Comparison of ENCODE assay signal across 30 cellular contexts in genomic region chr2:23091019-23091418, GRCh38.
A peak's percentile ranks its signal among the peaks of the same experiment; 100 is the strongest.
DNase-seq lines count a peak whose midpoint lies in the region; ATAC-seq, FAIRE-seq and TF ChIP-seq lines count a peak whose summit lies in the region.
"Had no signal": no experiment of that assay in that cellular context is flagged by ENCODE, and none has a peak within 500 bp of the region (broad histone marks: within the 10 kb centered on the region; RNA-seq: fewer than 3 reads in every experiment).

No MANE protein-coding gene starts in this region.

- intact Hi-C loops in head of caudate nucleus (cut with DNase I): no loop called here

- no peak for TF ChIP-seq EP300 in A549 (IDR thresholded peaks at IDR 0.05)

- H3K4me3 ChIP-seq in A549 (no peak overlapping the region), HEK293 (ENCODE audit: low read depth, low read length) (no peak overlapping the region)
- H3K4me3 ChIP-seq: BLaER1; BLaER1 treated with 17β-estradiol and CSF1 and Interleukin-3, amounts not matched to agents 10 nM and 100 nM had no signal

- DNase-seq in A549 (ENCODE audit: low read depth in 1 of 2, low spot score in 1 of 2) (no peak), head of caudate nucleus (no peak)
- no peak for DNase-seq in activated effector memory CD4-positive, alpha-beta T cell treated with Interleukin-2 at 50 U/mL for 16 hours
- DNase-seq: 8988T; ACHN; AML-193; BE2C; C1 segment of cervical spinal cord; Caco-2; Calu3; CD4-positive, alpha-beta memory T cell; CD4-positive, alpha-beta T cell; CD4-positive, CD25-positive, alpha-beta regulatory T cell; CD8-positive, alpha-beta memory T cell; CD8-positive, alpha-beta T cell; COR-L47; DMS 273 treated with DMSO at 0.1 percent for 48 hours; DMS153; DMS53; DMS79; DMS79 treated with DMSO at 0.1 percent for 48 hours; DND-41; EL had no signal

- TF ChIP-seq CTCF in A549 (IDR thresholded peaks at IDR 0.05): no peak
- no peak for TF ChIP-seq CTCF in HEK293 (tag by site-specific recombination; IDR thresholded peaks at IDR 0.05)

- no peak for FAIRE-seq in A549 (lab: Jason Lieb, UNC)
- FAIRE-seq: A204.1, D721Med had no signal

- TF ChIP-seq RAD21 in A549 (conservative IDR thresholded peaks at IDR 0.05 in 1 of 2, IDR thresholded peaks at IDR 0.05 in 1 of 2): no peak

- no peak for ATAC-seq in A549
- ATAC-seq: CD8-positive, alpha-beta T cell had no signal

- no peaks in the 10 kb centered on the region for H3K36me3 ChIP-seq in HEK293 (ENCODE audit: control insufficient read depth in 2 of 2, insufficient read depth in 1 of 2, low read length in 2 of 2)
- H3K36me3 ChIP-seq: BE2C; BLaER1; BLaER1 treated with 17β-estradiol and CSF1 and Interleukin-3, amounts not matched to agents 10 nM and 100 nM had no signal

- no peak overlapping the region for H3K4me2 ChIP-seq in A549
- H3K4me2 ChIP-seq: BLaER1; BLaER1 treated with 17β-estradiol and CSF1 and Interleukin-3, amounts not matched to agents 10 nM and 100 nM had no signal

- H3K4me1 ChIP-seq in A549: no peaks in the 10 kb centered on the region
- H3K4me1 ChIP-seq in HEK293 (ENCODE audit: control insufficient read depth, insufficient read depth, low read length): no peaks in the 10 kb centered on the region
- H3K4me1 ChIP-seq: BE2C; BLaER1; BLaER1 treated with 17β-estradiol and CSF1 and Interleukin-3, amounts not matched to agents 10 nM and 100 nM; Caco-2 had no signal

- CTCF ChIA-PET in A549 (lab: Yijun Ruan, JAX): no interaction called here
- CTCF ChIA-PET in HEK293 (lab: Yijun Ruan, JAX): no interaction called here

- H3K9me3 ChIP-seq in A549: no peaks in the 10 kb centered on the region
- no peaks in the 10 kb centered on the region for H3K9me3 ChIP-seq in HEK293 (ENCODE audit: control insufficient read depth, insufficient read depth, low read depth, low read length)
- H3K9me3 ChIP-seq: BE2C, BLaER1, Caco-2 had no signal

- POLR2A ChIA-PET in A549 (lab: Yijun Ruan, JAX) (no interaction called here), HEK293 (lab: Yijun Ruan, JAX) (no interaction called here)

- no peak for TF ChIP-seq POLR2A in A549 (IDR thresholded peaks at IDR 0.05; ENCODE audit: low read length)

- H3K27ac ChIP-seq in A549 (no peak overlapping the region), HEK293 (ENCODE audit: extremely low read depth, low read depth, low read length) (no peak overlapping the region)
- H3K27ac ChIP-seq: 22Rv1; BLaER1; BLaER1 treated with 17β-estradiol and CSF1 and Interleukin-3, amounts not matched to agents 10 nM and 100 nM; C4-2B had no signal

TF ChIP-seq in A549, 52 proteins besides CTCF, POLR2A, EP300 and RAD21:
- TF ChIP-seq ZC3H11A (IDR thresholded peaks at IDR 0.05): peak; percentile 82
- no peak for TF ChIP-seq HDAC2 (IDR thresholded peaks at IDR 0.05)

TF ChIP-seq in HEK293, 187 proteins besides CTCF, POLR2A, EP300 and RAD21:
- no peak for TF ChIP-seq YY1 (tag by site-specific recombination; IDR thresholded peaks at IDR 0.05)
- TF ChIP-seq ZNF26 (tag by site-specific recombination; IDR thresholded peaks at IDR 0.05): no peak
- no peak for TF ChIP-seq ZNF274 (IDR thresholded peaks at IDR 0.05; ENCODE audit: low read length)
- no peak for TF ChIP-seq ZNF274 (tag by site-specific recombination; IDR thresholded peaks at IDR 0.05; ENCODE audit: borderline replicate concordance)
- no peak for TF ChIP-seq ZNF138 (tag by site-specific recombination; IDR thresholded peaks at IDR 0.05; ENCODE audit: borderline replicate concordance)
- peak; percentile 32; the same call in 1 of the 2 replicates for TF ChIP-seq ZNF555 (tag by site-specific recombination; conservative IDR thresholded peaks at IDR 0.05)
- TF ChIP-seq ZNF140 (tag by site-specific recombination; IDR thresholded peaks at IDR 0.05): peak; percentile 27; the same call in 1 of the 2 replicates
- TF ChIP-seq ZNF394 (tag by site-specific recombination; IDR thresholded peaks at IDR 0.05; ENCODE audit: borderline replicate concordance): peak; percentile 43; the same call in 1 of the 2 replicates
- TF ChIP-seq TRIM28 (IDR thresholded peaks at IDR 0.05; ENCODE audit: borderline replicate concordance, low read length): no peak
- no peak for TF ChIP-seq ZBTB48 (tag by site-specific recombination; IDR thresholded peaks at IDR 0.05)
- TF ChIP-seq ZBTB11 (tag by site-specific recombination; conservative IDR thresholded peaks at IDR 0.05; ENCODE audit: low read depth): peak; percentile 53; the same call in 1 of the 2 replicates
- peak; percentile 42 for TF ChIP-seq ZNF426 (tag by site-specific recombination; IDR thresholded peaks at IDR 0.05)
- no peak for TF ChIP-seq ZNF174 (tag by site-specific recombination; IDR thresholded peaks at IDR 0.05)
- TF ChIP-seq ZNF518A (tag by site-specific recombination; conservative IDR thresholded peaks at IDR 0.05; ENCODE audit: low read depth): 0 out of 2 replicates have a peak, but pooled peaks have one; percentile 38
- TF ChIP-seq ZNF132 (tag by site-specific recombination; IDR thresholded peaks at IDR 0.05; ENCODE audit: borderline replicate concordance): no peak
